In the genomic region with DNA sequence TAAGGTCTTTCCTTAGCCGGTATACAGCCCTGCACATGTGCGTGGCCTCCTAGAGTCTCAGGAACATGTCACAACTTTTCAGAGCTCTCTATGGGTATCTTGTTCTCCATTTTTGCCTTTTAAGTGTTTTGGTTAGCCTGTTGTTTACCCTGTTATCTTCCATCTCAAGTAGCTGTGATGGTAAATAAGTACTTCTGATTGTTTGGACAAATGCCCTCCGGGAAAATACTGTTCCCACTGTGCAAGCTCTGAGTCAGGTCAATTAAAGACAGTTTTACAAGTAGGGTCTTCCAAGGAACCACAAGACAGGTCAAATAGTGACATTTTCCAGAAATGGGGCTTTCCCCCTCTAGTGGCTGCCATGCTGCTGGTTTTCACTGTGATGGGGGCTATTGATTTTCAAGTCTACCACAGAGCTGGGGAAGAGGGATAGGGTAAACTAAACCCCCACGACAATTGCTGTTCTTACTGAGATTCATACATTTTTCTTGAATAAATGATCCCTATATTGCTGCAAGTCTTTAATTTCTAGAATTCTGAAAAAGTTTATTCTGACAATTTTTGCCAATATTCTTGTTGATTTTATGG, we compare ENCODE assay signal across 16 cellular contexts. TPM values are rescaled to one million over a fixed set of nuclear protein-coding genes. Genes with fewer than 3 reads are reported as not detected.
A peak's percentile ranks its signal among the peaks of the same experiment; 100 is the strongest.
DNase-seq lines count a peak whose midpoint lies in the region; ATAC-seq and TF ChIP-seq lines count a peak whose summit lies in the region.
"Had no signal": no experiment of that assay in that cellular context is flagged by ENCODE, and none has a peak within 500 bp of the region (broad histone marks: within the 10 kb centered on the region; RNA-seq: fewer than 3 reads in every experiment).

No MANE protein-coding gene starts in this region.

- H4K20me1 ChIP-seq in OCI-LY1 (ENCODE audit: insufficient read depth, low read length) (no peaks in the 10 kb centered on the region), fibroblast of lung (ENCODE audit: control insufficient read depth, extremely low read depth, insufficient read depth, low read length) (no peaks in the 10 kb centered on the region)

- H3K9ac ChIP-seq in OCI-LY1 (ENCODE audit: low read length) (no peak overlapping the region), fibroblast of lung (ENCODE audit: insufficient read depth, low read length) (no peak overlapping the region)

- TF ChIP-seq CTCF in AG09319 (IDR thresholded peaks at IDR 0.05; ENCODE audit: low read depth, low read length): peak; percentile 22
- peak; percentile 4 for TF ChIP-seq CTCF in GM13977 (IDR thresholded peaks at IDR 0.05; ENCODE audit: extremely low read depth, insufficient read depth, missing control alignments)
- peak; percentile 54 for TF ChIP-seq CTCF in OCI-LY1 (IDR thresholded peaks at IDR 0.05; ENCODE audit: low read length)
- peak; percentile 11 to 28 for TF ChIP-seq CTCF in fibroblast of lung (conservative IDR thresholded peaks at IDR 0.05 in 1 of 2, IDR thresholded peaks at IDR 0.05 in 1 of 2; ENCODE audit: low read depth in 1 of 2, low read length in 2 of 2)

- DNase-seq in AG09319 (ENCODE audit: extremely low read depth, low read depth) (no peak), GM13977 (ENCODE audit: low spot score) (no peak), fibroblast of lung (ENCODE audit: low read depth in 2 of 2) (no peak), pons (ENCODE audit: low spot score) (no peak), dedifferentiated amniotic fluid mesenchymal stem cell (ENCODE audit: extremely low spot score) (no peak)
- no peak for DNase-seq in activated naive CD8-positive, alpha-beta T cell treated with anti-CD3 and anti-CD28 coated beads for 36 hours
- DNase-seq: activated CD8-positive, alpha-beta T cell treated with anti-CD3 and anti-CD28 coated beads, Interleukin-2, amount 10 ng/mL, durations not matched to agents 7 days and 5 days; activated naive CD8-positive, alpha-beta T cell treated with anti-CD3 and anti-CD28 coated beads, Interleukin-2, amount 10 ng/mL, durations not matched to agents 7 days and 5 days; dorsolateral prefrontal cortex; heart left ventricle; left lung; NCI-H1436; T-helper 2 cell had no signal

- no peaks in the 10 kb centered on the region for H3K9me3 Mint-ChIP-seq in activated naive CD8-positive, alpha-beta T cell treated with anti-CD3 and anti-CD28 coated beads for 36 hours
- H3K9me3 Mint-ChIP-seq: activated naive CD8-positive, alpha-beta T cell treated with anti-CD3 and anti-CD28 coated beads, Interleukin-2, amount 10 ng/mL, durations not matched to agents 7 days and 5 days had no signal

- no peak overlapping the region for H3K4me3 ChIP-seq in OCI-LY1 (ENCODE audit: low read depth, low read length, poor library complexity, severe bottlenecking)
- H3K4me3 ChIP-seq in fibroblast of lung (replicated peaks in 1 of 4; ENCODE audit: control extremely low read depth in 1 of 4, insufficient read depth in 1 of 4, low read depth in 3 of 4, low read length in 4 of 4): no peak overlapping the region
- H3K4me3 ChIP-seq: dorsolateral prefrontal cortex, GM12878, heart left ventricle, left lung had no signal

- H3K36me3 ChIP-seq in OCI-LY1 (ENCODE audit: insufficient read depth, low read length): no peaks in the 10 kb centered on the region
- no peaks in the 10 kb centered on the region for H3K36me3 ChIP-seq in fibroblast of lung (ENCODE audit: control insufficient read depth, insufficient read depth, low read length)
- H3K36me3 ChIP-seq: heart left ventricle, left lung had no signal

- H3K79me2 ChIP-seq in OCI-LY1 (ENCODE audit: insufficient read depth, low read length) (no peaks in the 10 kb centered on the region), fibroblast of lung (ENCODE audit: control insufficient read depth, insufficient read depth, low read length) (no peaks in the 10 kb centered on the region)

- no peak overlapping the region for H3K27ac Mint-ChIP-seq in activated naive CD8-positive, alpha-beta T cell treated with anti-CD3 and anti-CD28 coated beads for 36 hours
- H3K27ac Mint-ChIP-seq: activated CD8-positive, alpha-beta T cell treated with anti-CD3 and anti-CD28 coated beads, Interleukin-2, amount 10 ng/mL, durations not matched to agents 7 days and 5 days; activated naive CD8-positive, alpha-beta T cell treated with anti-CD3 and anti-CD28 coated beads, Interleukin-2, amount 10 ng/mL, durations not matched to agents 7 days and 5 days had no signal

- H3K4me1 ChIP-seq in OCI-LY1 (ENCODE audit: insufficient read depth, low read length, severe bottlenecking) (peaks cover 12% of the 10 kb centered on the region), fibroblast of lung (ENCODE audit: control insufficient read depth, extremely low read depth, insufficient read depth, low read length) (no peaks in the 10 kb centered on the region)

- no peaks in the 10 kb centered on the region for H3K9me2 ChIP-seq in OCI-LY1 (ENCODE audit: low read depth, low read length)

- H3F3A ChIP-seq in OCI-LY1 (ENCODE audit: insufficient read depth, low read length): no peaks in the 10 kb centered on the region

- in situ Hi-C loops in GM13977 (cut with MboI; ENCODE audit: low pct_unique_long_range_greater_than_20kb, low sequenced_read_pairs, unreplicated experiment): no loop called here

- H3K36me3 Mint-ChIP-seq in activated naive CD8-positive, alpha-beta T cell treated with anti-CD3 and anti-CD28 coated beads for 36 hours: peaks cover 7% of the 10 kb centered on the region
- H3K36me3 Mint-ChIP-seq: activated naive CD8-positive, alpha-beta T cell treated with anti-CD3 and anti-CD28 coated beads, Interleukin-2, amount 10 ng/mL, durations not matched to agents 7 days and 5 days had no signal

- no peak overlapping the region for H3K4me2 ChIP-seq in OCI-LY1 (ENCODE audit: low read length)
- no peak overlapping the region for H3K4me2 ChIP-seq in fibroblast of lung (ENCODE audit: extremely low read depth, insufficient read depth, low read length)

- ATAC-seq in HG02588 (IDR thresholded peaks at IDR 0.05; ENCODE audit: unreplicated experiment): no peak
- ATAC-seq: activated CD8-positive, alpha-beta T cell treated with anti-CD3 and anti-CD28 coated beads, Interleukin-2, amount 10 ng/mL, durations not matched to agents 7 days and 5 days; GM12878; heart left ventricle; left lung had no signal

- H3K4me3 Mint-ChIP-seq in activated naive CD8-positive, alpha-beta T cell treated with anti-CD3 and anti-CD28 coated beads for 36 hours: no peak overlapping the region
- H3K4me3 Mint-ChIP-seq: activated CD8-positive, alpha-beta T cell treated with anti-CD3 and anti-CD28 coated beads, Interleukin-2, amount 10 ng/mL, durations not matched to agents 7 days and 5 days; activated naive CD8-positive, alpha-beta T cell treated with anti-CD3 and anti-CD28 coated beads, Interleukin-2, amount 10 ng/mL, durations not matched to agents 7 days and 5 days had no signal

- no peaks in the 10 kb centered on the region for H3K27me3 ChIP-seq in OCI-LY1 (ENCODE audit: insufficient read depth, low read length)
- no peaks in the 10 kb centered on the region for H3K27me3 ChIP-seq in fibroblast of lung (ENCODE audit: control insufficient read depth, insufficient read depth, low read length)
- H3K27me3 ChIP-seq: dorsolateral prefrontal cortex, heart left ventricle, left lung had no signal

- H2AFZ ChIP-seq in OCI-LY1 (ENCODE audit: low read length): no peak overlapping the region
- H2AFZ ChIP-seq in fibroblast of lung (ENCODE audit: low read length): no peak overlapping the region

- H3K27ac ChIP-seq in OCI-LY1 (ENCODE audit: low read depth, low read length, poor library complexity, severe bottlenecking) (no peak overlapping the region), fibroblast of lung (ENCODE audit: insufficient read depth, low read length) (no peak overlapping the region)
- H3K27ac ChIP-seq: dorsolateral prefrontal cortex, heart left ventricle, left lung had no signal

- H3K9me3 ChIP-seq in OCI-LY1 (ENCODE audit: low read length): no peaks in the 10 kb centered on the region
- H3K9me3 ChIP-seq in fibroblast of lung (ENCODE audit: control insufficient read depth, insufficient read depth, low read depth, low read length): no peaks in the 10 kb centered on the region
- H3K9me3 ChIP-seq: heart left ventricle, left lung had no signal

- H3K4me1 Mint-ChIP-seq in activated naive CD8-positive, alpha-beta T cell treated with anti-CD3 and anti-CD28 coated beads for 36 hours: peaks cover 27% of the 10 kb centered on the region

- no peaks in the 10 kb centered on the region for H3K27me3 Mint-ChIP-seq in activated naive CD8-positive, alpha-beta T cell treated with anti-CD3 and anti-CD28 coated beads for 36 hours

RNA-seq across cellular contexts. Expression of a gene that starts 4.3 kb away (rescaled TPM):
- total RNA-seq in fibroblast of lung: 1.3 and 1.8 TPM in 2 replicates
- 1.2 and 2.0 TPM in 2 replicates for polyA plus RNA-seq in fibroblast of lung
- 1.5 and 1.6 TPM in 2 replicates for polyA plus RNA-seq in fibroblast of lung (2012)
- polyA minus RNA-seq in fibroblast of lung (ENCODE audit: low replicate concordance): not detected in 2 replicates
- total RNA-seq in activated naive CD8-positive, alpha-beta T cell treated with anti-CD3 and anti-CD28 coated beads for 36 hours: 1 to 10 TPM; 4.4 to 4.9 TPM

Comparison
In these comparisons a context has a peak if more than half of its experiments do, and no peak if none do; other contexts are left out.
1. CTCF ChIP-seq: peak in every context shown above with its lines; median percentile 54 in OCI-LY1; 22 in AG09319; 20 in fibroblast of lung; 4 in GM13977.